Comparison of ENCODE assay signal across 1 cellular context in genomic region chr15:97962263-97962662, GRCh38.
TF ChIP-seq lines count a peak whose summit lies in the region.

No MANE protein-coding gene starts in this region.

TF ChIP-seq in WTC11, 78 proteins besides CTCF, POLR2A, EP300 and RAD21 (continued from another document):
- no peak for TF ChIP-seq ZNF425 (CRISPR knock-in tag; conservative IDR thresholded peaks at IDR 0.05)
- no peak for TF ChIP-seq ZNF121 (CRISPR knock-in tag; IDR thresholded peaks at IDR 0.05)
- no peak for TF ChIP-seq IRF1 (CRISPR knock-in tag; IDR thresholded peaks at IDR 0.05)
- no peak for TF ChIP-seq KAT7 (CRISPR knock-in tag; IDR thresholded peaks at IDR 0.05; ENCODE audit: borderline replicate concordance)
